ENCODE assay signal across 8 cellular contexts in the genomic region with DNA sequence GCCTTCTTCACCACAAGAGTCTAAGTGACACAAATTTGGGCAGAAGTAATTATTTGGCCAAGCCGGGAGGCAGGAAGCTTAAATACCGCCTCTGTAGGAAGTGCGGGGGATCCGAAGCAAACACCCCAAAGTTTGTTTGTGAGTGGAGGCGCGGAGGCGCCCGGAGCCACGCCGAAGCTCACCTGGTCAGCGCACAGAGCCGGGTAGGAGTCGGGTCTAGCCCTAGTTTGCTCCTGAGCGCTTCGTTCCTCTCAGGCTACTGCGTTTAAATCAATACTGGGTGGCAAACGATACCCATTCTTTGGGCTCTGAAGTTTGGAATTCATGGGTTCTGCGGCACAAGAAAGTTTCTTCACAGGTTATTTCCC. TPM values are rescaled to one million over a fixed set of nuclear protein-coding genes. Genes with fewer than 3 reads are reported as not detected.
DNase-seq lines count a peak whose midpoint lies in the region; ATAC-seq lines count a peak whose summit lies in the region.

No MANE protein-coding gene starts in this region.

- peak overlapping the region; percentile 2 for H3K27ac ChIP-seq in thymus (ENCODE audit: low read depth)

- H3K36me3 ChIP-seq in thymus (ENCODE audit: control insufficient read depth, insufficient read depth): no peaks in the 10 kb centered on the region

- H3K9me3 ChIP-seq in thymus (ENCODE audit: control insufficient read depth): peaks cover 3% of the 10 kb centered on the region

- in situ Hi-C loops in T47D (cut with HindIII; ENCODE audit: low pct_unique_long_range_greater_than_20kb, low sequenced_read_pairs): no loop called here

- peak; percentile 33 for DNase-seq in AG20443 (ENCODE audit: low spot score)
- peak; percentile 12 for DNase-seq in HT1080 (ENCODE audit: low read depth)
- peak; percentile 55 to 63 for DNase-seq in T47D (ENCODE audit: low read depth in 1 of 2, low spot score in 1 of 2)
- peak in 1 of 2 donors; percentile 18 for DNase-seq in left colon
- no peak for DNase-seq in middle frontal gyrus (ENCODE audit: extremely low spot score, low spot score)
- DNase-seq in HCEC 1CT: no peak

- H3K4me3 ChIP-seq in thymus (ENCODE audit: low read length): peak overlapping the region; percentile 35

- intact Hi-C loops in left colon (cut with DNase I, micrococcal nuclease): no loop called here

- no peaks in the 10 kb centered on the region for H3K4me1 ChIP-seq in thymus (ENCODE audit: control insufficient read depth, insufficient read depth, low read length)

- H3K27me3 ChIP-seq in thymus (ENCODE audit: control insufficient read depth, insufficient read depth): peaks cover 34% of the 10 kb centered on the region

- ATAC-seq in left colon (peak; percentile 19), GM18520 (IDR thresholded peaks at IDR 0.05; ENCODE audit: unreplicated experiment) (no peak)

- WGBS in thymus: 8% methylated on average over 18 of the region's 18 CpGs

RNA-seq across cellular contexts. Expression of gene MCC, which starts 0.9 kb away (rescaled TPM):
- 8.1 and 8.5 TPM in 2 replicates for total RNA-seq in HT1080 (2014; rRNA removed; shearing (Covaris generic))
- 4.2 and 6.5 TPM in 2 replicates for polyA plus RNA-seq in HT1080 (2015; cell fraction: cytosol; rRNA removed)
- polyA plus RNA-seq in HT1080 (2015; cell fraction: nucleus; rRNA removed): 6.3 and 6.6 TPM in 2 replicates
- 1 to 10 TPM; 1.9 to 4.3 TPM for total RNA-seq in left colon
- polyA plus RNA-seq in thymus: 5.1 TPM

RNA-seq across cellular contexts. Expression of gene YTHDC2, which starts 26.1 kb away (rescaled TPM):
- 8.9 and 12.2 TPM in 2 replicates for total RNA-seq in HT1080 (2014; rRNA removed; shearing (Covaris generic))
- polyA plus RNA-seq in HT1080 (2015; cell fraction: cytosol; rRNA removed): 6.8 and 8.9 TPM in 2 replicates
- 40.7 and 42.9 TPM in 2 replicates for polyA plus RNA-seq in HT1080 (2015; cell fraction: nucleus; rRNA removed)
- total RNA-seq in left colon: 10 to 100 TPM; 22.3 to 23.2 TPM
- 16.7 TPM for polyA plus RNA-seq in thymus

RNA-seq across cellular contexts. Expression of gene TSSK1B, which starts 52.6 kb away (rescaled TPM):
- not detected in 2 replicates for total RNA-seq in HT1080 (2014; rRNA removed; shearing (Covaris generic))
- polyA plus RNA-seq in HT1080 (2015; cell fraction: cytosol; rRNA removed): 0.03 TPM in 1 of 2 replicates, not detected in the other
- 0.06 TPM in 1 of 2 replicates, not detected in the other for polyA plus RNA-seq in HT1080 (2015; cell fraction: nucleus; rRNA removed)
- total RNA-seq in left colon: not detected
- 0.02 TPM for polyA plus RNA-seq in thymus

Comparison
In these comparisons a context has a peak if more than half of its experiments do, and no peak if none do; other contexts are left out.
1. DNase-seq: peak in AG20443 (single experiment), HT1080 (single experiment) and T47D (2 of 2); none in middle frontal gyrus (single experiment) and HCEC 1CT (single experiment).